In genomic region chr1:21875621-21876063, GRCh38 we compare ENCODE assay signal across 1 cellular context.
TF ChIP-seq lines count a peak whose summit lies in the region.

No MANE protein-coding gene starts in this region.

TF ChIP-seq in IMR-90, 13 proteins besides CTCF, POLR2A, EP300 and RAD21:
- TF ChIP-seq MAFK (IDR thresholded peaks at IDR 0.05; ENCODE audit: low read depth, low read length) (no peak), RFX5 (IDR thresholded peaks at IDR 0.05; ENCODE audit: low read depth, low read length) (no peak), MXI1 (IDR thresholded peaks at IDR 0.05; ENCODE audit: borderline replicate concordance, low read depth, low read length) (no peak), USF2 (IDR thresholded peaks at IDR 0.05; ENCODE audit: low read depth, low read length) (no peak), NFE2L2 (IDR thresholded peaks at IDR 0.05; ENCODE audit: low read depth, low read length) (no peak), CHD1 (IDR thresholded peaks at IDR 0.05; ENCODE audit: low read depth, low read length) (no peak), BHLHE40 (IDR thresholded peaks at IDR 0.05; ENCODE audit: low read depth, low read length) (no peak), FOS (IDR thresholded peaks at IDR 0.05; ENCODE audit: low read depth, low read length) (no peak), RCOR1 (IDR thresholded peaks at IDR 0.05; ENCODE audit: insufficient replicate concordance, low read length) (no peak), MAZ (IDR thresholded peaks at IDR 0.05; ENCODE audit: borderline replicate concordance, low read depth, low read length) (no peak), ELK1 (IDR thresholded peaks at IDR 0.05; ENCODE audit: borderline replicate concordance, low read depth, low read length) (no peak), SMC3 (IDR thresholded peaks at IDR 0.05; ENCODE audit: low read depth, low read length) (no peak), CEBPB (IDR thresholded peaks at IDR 0.05; ENCODE audit: low read depth, low read length) (no peak)
